Comparison of ENCODE assay signal across 26 cellular contexts in the genomic region with DNA sequence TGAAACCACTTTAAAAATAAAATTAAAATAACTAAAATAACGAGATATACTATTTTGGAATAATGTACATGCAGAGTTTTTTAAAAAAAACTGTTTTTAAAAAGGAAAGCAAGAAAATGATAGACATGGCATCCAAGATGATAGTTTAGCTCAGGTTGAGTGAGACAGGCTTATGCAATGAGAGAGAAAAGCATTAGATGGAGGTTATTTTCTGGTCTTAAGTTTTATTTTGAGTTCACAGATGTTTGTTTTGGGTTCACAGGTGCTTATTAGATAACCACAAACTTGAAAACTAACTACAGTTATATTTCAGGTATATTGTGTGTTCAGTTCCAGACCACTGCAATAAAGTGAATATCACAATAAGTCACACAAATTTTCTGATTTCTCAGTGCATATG.
"Had no signal": no experiment of that assay in that cellular context is flagged by ENCODE, and none has a peak within 500 bp of the region (broad histone marks: within the 10 kb centered on the region; RNA-seq: fewer than 3 reads in every experiment).

No MANE protein-coding gene starts in this region.

- DNase-seq: colonic mucosa; cortex of kidney; effector CD8-positive, alpha-beta T cell; effector memory CD8-positive, alpha-beta T cell; endodermal cell; erythroblast; esophagus squamous epithelium; foreskin fibroblast; foreskin melanocyte; heart left ventricle; hypothalamus; immature natural killer cell; islet precursor cell; left cardiac atrium; left lung; left ventricle myocardium superior; lower lobe of right lung; mesenchymal stem cell; mucosa of descending colon; naive B cell; naive thymus-derived CD8-positive, alpha-beta T cell had no signal

- H3K36me3 ChIP-seq: colonic mucosa, esophagus squamous epithelium, gastroesophageal sphincter, heart left ventricle, left lung, lower lobe of right lung had no signal

- H3K9me3 ChIP-seq: esophagus squamous epithelium, gastroesophageal sphincter, left lung, lower lobe of right lung had no signal

- H3K4me2 ChIP-seq: hepatocyte had no signal

- H3K27ac ChIP-seq: colonic mucosa, epithelial cell of prostate, esophagus squamous epithelium, gastroesophageal sphincter, heart left ventricle, hepatocyte, left lung, lower lobe of right lung had no signal

- H3K79me2 ChIP-seq: hepatocyte had no signal

- ATAC-seq: effector memory CD8-positive, alpha-beta T cell; esophagus mucosa; gastroesophageal sphincter; heart left ventricle; left cardiac atrium; left lung; left ventricle myocardium superior; lower lobe of right lung; mucosa of descending colon; naive thymus-derived CD8-positive, alpha-beta T cell had no signal

- H3K4me1 ChIP-seq: colonic mucosa, esophagus squamous epithelium, gastroesophageal sphincter, heart left ventricle, left lung, lower lobe of right lung had no signal

- H3K4me3 ChIP-seq: colonic mucosa, esophagus squamous epithelium, gastroesophageal sphincter, heart left ventricle, hepatocyte, left lung, lower lobe of right lung, mucosa of descending colon had no signal

- FAIRE-seq: endometrium had no signal

- H2AFZ ChIP-seq: hepatocyte had no signal

- H3K27me3 ChIP-seq: colonic mucosa, esophagus squamous epithelium, gastroesophageal sphincter, heart left ventricle, hepatocyte, left lung had no signal
